In genomic region chr19:6373096-6373812, GRCh38 we compare ENCODE assay signal across 8 cellular contexts. TPM values are rescaled to one million over a fixed set of nuclear protein-coding genes. Genes with fewer than 3 reads are reported as not detected.
DNase-seq lines count a peak whose midpoint lies in the region; ATAC-seq, FAIRE-seq and TF ChIP-seq lines count a peak whose summit lies in the region.

No MANE protein-coding gene starts in this region.

- H3K4me3 ChIP-seq in SU-DHL-6 (ENCODE audit: insufficient read depth, low read length, poor library complexity, severe bottlenecking) (peak overlapping the region; percentile 81), pancreas (peak overlapping the region; percentile 76 to 95 (median 84)), thymus (ENCODE audit: low read length) (peak overlapping the region; percentile 95)

- no peaks in the 10 kb centered on the region for H4K20me1 ChIP-seq in SU-DHL-6 (ENCODE audit: low read depth, low read length)

- peak overlapping the region; percentile 69 for H2AFZ ChIP-seq in SU-DHL-6 (ENCODE audit: low read depth, low read length, severe bottlenecking)

- H3K27me3 Mint-ChIP-seq in activated naive CD8-positive, alpha-beta T cell treated with anti-CD3 and anti-CD28 coated beads, Interleukin-2, amount 10 ng/mL, durations not matched to agents 7 days and 5 days, result no peaks in the 10 kb centered on the region

- H3K4me3 Mint-ChIP-seq in activated naive CD8-positive, alpha-beta T cell treated with anti-CD3 and anti-CD28 coated beads, Interleukin-2, amount 10 ng/mL, durations not matched to agents 7 days and 5 days, result peak overlapping the region; percentile 87

- no peaks in the 10 kb centered on the region for H3K79me2 ChIP-seq in SU-DHL-6 (ENCODE audit: insufficient read depth, low read length)

- peaks cover 7% of the 10 kb centered on the region for H3F3A ChIP-seq in SU-DHL-6 (ENCODE audit: insufficient read depth)

- WGBS in pancreas, 2 donors, result 0 to 2% methylated on average over 31 to 53 of the region's 53 CpGs
- WGBS in thymus, result 2% methylated on average over 53 of the region's 53 CpGs

- ATAC-seq in HG02798 (IDR thresholded peaks at IDR 0.05; ENCODE audit: poor library complexity, unreplicated experiment) (peak; percentile 68), Right ventricle myocardium superior (ENCODE audit: poor library complexity) (peak; percentile 87), pancreas (peak; percentile 81 to 91 (median 84))
- ATAC-seq in activated naive CD8-positive, alpha-beta T cell treated with anti-CD3 and anti-CD28 coated beads, Interleukin-2, amount 10 ng/mL, durations not matched to agents 7 days and 5 days (ENCODE audit: low read depth), result peak; percentile 68

- peak overlapping the region; percentile 70 for H3K4me2 ChIP-seq in SU-DHL-6 (ENCODE audit: low read depth, low read length, poor library complexity, severe bottlenecking)

- H3K27ac Mint-ChIP-seq in activated naive CD8-positive, alpha-beta T cell treated with anti-CD3 and anti-CD28 coated beads, Interleukin-2, amount 10 ng/mL, durations not matched to agents 7 days and 5 days, result peak overlapping the region; percentile 94

- H3K4me1 ChIP-seq in pancreas (peaks cover 0 to 4% (median 0%) of the 10 kb centered on the region in 3 donors), thymus (ENCODE audit: control insufficient read depth, insufficient read depth, low read length) (peaks cover 7% of the 10 kb centered on the region)

- H3K9ac ChIP-seq in SU-DHL-6 (ENCODE audit: low read length), result peak overlapping the region; percentile 76

- H3K27me3 ChIP-seq in SU-DHL-6 (ENCODE audit: low read length), result no peaks in the 10 kb centered on the region
- no peaks in the 10 kb centered on the region for H3K27me3 ChIP-seq in pancreas
- no peaks in the 10 kb centered on the region for H3K27me3 ChIP-seq in thymus (ENCODE audit: control insufficient read depth, insufficient read depth)

- H3K4me1 Mint-ChIP-seq in activated naive CD8-positive, alpha-beta T cell treated with anti-CD3 and anti-CD28 coated beads, Interleukin-2, amount 10 ng/mL, durations not matched to agents 7 days and 5 days, result peaks cover 15% of the 10 kb centered on the region

- H3K9me3 ChIP-seq in SU-DHL-6 (ENCODE audit: insufficient read depth, low read length), result no peaks in the 10 kb centered on the region
- H3K9me3 ChIP-seq in pancreas, result no peaks in the 10 kb centered on the region
- H3K9me3 ChIP-seq in thymus (ENCODE audit: control insufficient read depth), result no peaks in the 10 kb centered on the region

- TF ChIP-seq CTCF in SU-DHL-6 (IDR thresholded peaks at IDR 0.05; ENCODE audit: insufficient read depth, low read length, poor library complexity, severe bottlenecking), result no peak
- no peak for TF ChIP-seq CTCF in pancreas (IDR thresholded peaks at IDR 0.05)

- POLR2A ChIA-PET in activated naive CD8-positive, alpha-beta T cell treated with anti-CD3 and anti-CD28 coated beads, Interleukin-2, amount 10 ng/mL, durations not matched to agents 7 days and 5 days (lab: Charles Lee), result interaction anchor here (0.6 to 4.4 kb wide), 9 partner anchors 11 to 364 kb away, joined by 3 to 40 read pairs (median 6); partner anchors contain the start of genes CLPP, GPR108, GTF2F1 and KHSRP

- H3K27ac ChIP-seq in SU-DHL-6 (ENCODE audit: low read depth, low read length) (peak overlapping the region; percentile 85), pancreas (peak overlapping the region; percentile 92 to 97 (median 95)), thymus (ENCODE audit: low read depth) (peak overlapping the region; percentile 99)

- peak; percentile 74 for DNase-seq in GM04503 (ENCODE audit: low read depth)
- DNase-seq in NCI-H1417 treated with DMSO at 0.1 percent for 48 hours (lab: John Stamatoyannopoulos, UW), result peak; percentile 92
- peak; percentile 100 for DNase-seq in activated naive CD8-positive, alpha-beta T cell treated with anti-CD3 and anti-CD28 coated beads, Interleukin-2, amount 10 ng/mL, durations not matched to agents 7 days and 5 days
- peak; percentile 99 for DNase-seq in Right ventricle myocardium superior
- peak; percentile 96 to 99 (median 98) for DNase-seq in pancreas

- no peak for FAIRE-seq in pancreas (lab: Jason Lieb, UNC)

- H3K9me3 Mint-ChIP-seq in activated naive CD8-positive, alpha-beta T cell treated with anti-CD3 and anti-CD28 coated beads, Interleukin-2, amount 10 ng/mL, durations not matched to agents 7 days and 5 days, result no peaks in the 10 kb centered on the region

- H3K36me3 ChIP-seq in SU-DHL-6 (ENCODE audit: low read length), result 0 out of 2 replicates have a peak, but pooled peaks cover under 1% of the 10 kb centered on the region
- peaks cover 0 to 5% (median 0%) of the 10 kb centered on the region in 3 donors for H3K36me3 ChIP-seq in pancreas
- H3K36me3 ChIP-seq in thymus (ENCODE audit: control insufficient read depth, insufficient read depth), result peaks cover 38% of the 10 kb centered on the region

- H3K9me2 ChIP-seq in SU-DHL-6 (replicated peaks; ENCODE audit: insufficient read depth, low read length), result no peaks in the 10 kb centered on the region

- intact Hi-C loops in Right ventricle myocardium superior (cut with DNase I), result no loop called here
- intact Hi-C loops in pancreas (cut with DNase I), result no loop called here

- H3K36me3 Mint-ChIP-seq in activated naive CD8-positive, alpha-beta T cell treated with anti-CD3 and anti-CD28 coated beads, Interleukin-2, amount 10 ng/mL, durations not matched to agents 7 days and 5 days, result peaks cover 11% of the 10 kb centered on the region

RNA-seq across cellular contexts. Expression of gene ALKBH7, which starts 0.7 kb away (rescaled TPM):
- total RNA-seq in activated naive CD8-positive, alpha-beta T cell treated with anti-CD3 and anti-CD28 coated beads, Interleukin-2, amount 10 ng/mL, durations not matched to agents 7 days and 5 days, result 10 to 100 TPM; 52.0 to 55.7 TPM
- 134 TPM for total RNA-seq in Right ventricle myocardium superior
- 10 to 100 TPM; 35.2 to 69.4 (median 53.4) TPM for total RNA-seq in pancreas
- 10 to 100 TPM; 29.3 to 61.4 TPM for polyA plus RNA-seq in pancreas
- 66.5 TPM for polyA plus RNA-seq in thymus

RNA-seq across cellular contexts. Expression of gene PSPN, which starts 2.5 kb away (rescaled TPM):
- total RNA-seq in activated naive CD8-positive, alpha-beta T cell treated with anti-CD3 and anti-CD28 coated beads, Interleukin-2, amount 10 ng/mL, durations not matched to agents 7 days and 5 days, result 1 to 10 TPM; 2.4 to 2.7 TPM
- 0.75 TPM for total RNA-seq in Right ventricle myocardium superior
- total RNA-seq in pancreas, result 1 to 10 TPM in 2 of 6 donors, under 1 TPM in 4; 0.64 to 1.4 (median 0.81) TPM
- 1 to 10 TPM; 1.0 to 1.1 TPM for polyA plus RNA-seq in pancreas
- 1.0 TPM for polyA plus RNA-seq in thymus

RNA-seq across cellular contexts. Expression of gene CLPP, which starts 11.9 kb away (rescaled TPM):
- total RNA-seq in activated naive CD8-positive, alpha-beta T cell treated with anti-CD3 and anti-CD28 coated beads, Interleukin-2, amount 10 ng/mL, durations not matched to agents 7 days and 5 days, result 100 to 1,000 TPM; 112 to 126 TPM
- total RNA-seq in Right ventricle myocardium superior (79.7 TPM), pancreas (10 to 100 TPM; 29.1 to 39.5 (median 31.5) TPM)
- polyA plus RNA-seq in pancreas (10 to 100 TPM; 34.8 to 39.8 TPM), thymus (88.4 TPM)

RNA-seq across cellular contexts. Expression of gene GTF2F1, which starts 19.7 kb away (rescaled TPM):
- total RNA-seq in activated naive CD8-positive, alpha-beta T cell treated with anti-CD3 and anti-CD28 coated beads, Interleukin-2, amount 10 ng/mL, durations not matched to agents 7 days and 5 days, result 10 to 100 TPM; 67.3 to 72.8 TPM
- 30.5 TPM for total RNA-seq in Right ventricle myocardium superior
- total RNA-seq in pancreas, result 10 to 100 TPM; 28.3 to 39.5 (median 32.8) TPM
- 10 to 100 TPM; 40.9 to 49.3 TPM for polyA plus RNA-seq in pancreas
- polyA plus RNA-seq in thymus, result 41.5 TPM

RNA-seq across cellular contexts. Expression of gene ACER1, which starts 39.8 kb away (rescaled TPM):
- total RNA-seq in activated naive CD8-positive, alpha-beta T cell treated with anti-CD3 and anti-CD28 coated beads, Interleukin-2, amount 10 ng/mL, durations not matched to agents 7 days and 5 days, result under 1 TPM; 0.54 to 0.55 TPM
- total RNA-seq in Right ventricle myocardium superior (not detected), pancreas (not detected)
- polyA plus RNA-seq in pancreas (not detected), thymus (2.8 TPM)

Comparison
In these comparisons a context has a peak if more than half of its experiments do, and no peak if none do; other contexts are left out.
1. Peak in every context shown above with its lines: DNase-seq, ATAC-seq, H3K4me3 ChIP-seq and H3K27ac ChIP-seq.